ENCODE assay signal across 10 cellular contexts in the genomic region with DNA sequence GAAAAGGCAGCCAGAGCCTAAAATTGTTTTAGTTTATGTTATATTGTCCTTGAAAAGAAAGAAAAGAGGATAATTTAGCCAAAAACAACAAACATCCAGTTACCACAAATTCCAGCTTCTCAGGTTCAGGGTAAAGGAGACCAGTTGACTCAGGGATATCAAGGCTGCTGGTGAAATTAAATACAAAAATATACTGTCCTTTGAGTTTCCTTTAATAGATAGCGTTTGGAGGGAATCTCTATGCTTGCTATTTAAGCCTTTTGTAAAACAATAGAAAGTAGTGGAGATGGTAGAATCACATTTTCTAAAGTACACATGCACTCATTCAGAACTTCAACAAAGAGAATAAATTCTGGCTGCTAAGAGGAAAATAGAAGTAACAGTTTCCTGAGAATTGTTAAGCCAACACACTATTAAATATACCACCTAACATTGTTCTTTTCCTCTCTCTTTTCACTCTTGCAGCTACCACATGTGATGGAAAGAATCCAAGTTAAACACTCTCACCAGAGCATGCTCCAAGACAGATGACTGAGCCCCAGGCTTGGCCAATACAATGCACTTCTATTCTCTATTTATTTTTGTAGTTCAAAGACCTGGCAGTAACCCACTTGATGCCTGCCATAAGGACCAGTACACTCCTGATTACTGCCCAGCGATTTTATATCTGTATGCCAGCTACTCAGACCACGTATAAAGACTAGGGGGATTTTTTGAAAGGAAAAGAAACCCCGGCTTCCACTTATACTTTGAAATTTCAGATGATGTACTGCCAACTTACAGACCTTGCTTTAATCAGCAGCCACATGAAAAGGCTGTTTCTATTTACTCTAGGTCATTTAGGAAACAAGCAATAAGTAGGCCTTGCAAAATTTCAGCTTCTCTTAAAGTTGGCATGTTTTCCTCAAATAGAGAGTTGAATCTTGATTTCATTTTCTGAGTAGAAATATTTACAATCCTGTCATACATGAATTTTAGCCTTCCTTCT.
DNase-seq lines count a peak whose midpoint lies in the region; ATAC-seq and TF ChIP-seq lines count a peak whose summit lies in the region.
"Had no signal": no experiment of that assay in that cellular context is flagged by ENCODE, and none has a peak within 500 bp of the region (broad histone marks: within the 10 kb centered on the region; RNA-seq: fewer than 3 reads in every experiment).

No MANE protein-coding gene starts in this region.

- H3K4me1 Mint-ChIP-seq in activated T-helper 17 cell treated with anti-CD3 and anti-CD28 coated beads, Interleukin-2, amount 50 U/mL, for 72 hours = no peaks in the 10 kb centered on the region
- no peaks in the 10 kb centered on the region for H3K4me1 Mint-ChIP-seq in CD4-positive, alpha-beta memory T cell

- no peak overlapping the region for H3K27ac Mint-ChIP-seq in activated T-helper 17 cell treated with anti-CD3 and anti-CD28 coated beads, Interleukin-2, amount 50 U/mL, for 72 hours
- no peak overlapping the region for H3K27ac Mint-ChIP-seq in CD4-positive, alpha-beta memory T cell

- no peaks in the 10 kb centered on the region for H3K27me3 ChIP-seq in right atrium auricular region
- no peaks in the 10 kb centered on the region for H3K27me3 ChIP-seq in hepatocyte
- H3K27me3 ChIP-seq in CD4-positive, alpha-beta memory T cell (ENCODE audit: insufficient read depth, low read length) = no peaks in the 10 kb centered on the region

- peak overlapping the region; percentile 31 for H3K4me2 ChIP-seq in hepatocyte
- H3K4me2 ChIP-seq: A549 had no signal

- H3K36me3 ChIP-seq in right atrium auricular region (no peaks in the 10 kb centered on the region), hepatocyte (replicated peaks; ENCODE audit: insufficient read depth, low read depth) (no peaks in the 10 kb centered on the region)
- H3K36me3 ChIP-seq in CD4-positive, alpha-beta memory T cell (ENCODE audit: insufficient read depth, low read length) = no peaks in the 10 kb centered on the region

- no peak overlapping the region for H3K4me3 ChIP-seq in right atrium auricular region
- no peak overlapping the region for H3K4me3 ChIP-seq in hepatocyte
- H3K4me3 ChIP-seq in CD4-positive, alpha-beta memory T cell (ENCODE audit: low read length in 2 of 2) = no peak overlapping the region
- H3K4me3 ChIP-seq: A549 had no signal

- 62% methylated on average over 4 of the region's 4 CpGs for WGBS in hepatocyte (ENCODE audit: low lambda C conversion rate, missing lambda C conversion rate)

- peaks cover 0 to 9% of the 10 kb centered on the region in 2 donors for H3K4me1 ChIP-seq in right atrium auricular region
- no peaks in the 10 kb centered on the region for H3K4me1 ChIP-seq in hepatocyte (ENCODE audit: insufficient read depth)
- H3K4me1 ChIP-seq in CD4-positive, alpha-beta memory T cell (ENCODE audit: insufficient read depth, low read length) = no peaks in the 10 kb centered on the region
- H3K4me1 ChIP-seq: A549 had no signal

- H3K36me3 Mint-ChIP-seq in activated T-helper 17 cell treated with anti-CD3 and anti-CD28 coated beads, Interleukin-2, amount 50 U/mL, for 72 hours (ENCODE audit: low read depth) = no peaks in the 10 kb centered on the region
- H3K36me3 Mint-ChIP-seq in CD4-positive, alpha-beta memory T cell = no peaks in the 10 kb centered on the region

- H3K79me2 ChIP-seq in hepatocyte = no peaks in the 10 kb centered on the region

- ATAC-seq in Right ventricle myocardium inferior = peak; percentile 84
- ATAC-seq in activated T-helper 17 cell treated with anti-CD3 and anti-CD28 coated beads, Interleukin-2, amount 50 U/mL, for 72 hours (replicated peaks) = no peak
- ATAC-seq in stimulated activated naive CD8-positive, alpha-beta T cell treated with anti-CD3 and anti-CD28 coated beads, Interleukin-15, Interleukin-2, amounts not matched to agents 100 U/mL and 50 U/mL, for 24 hours = no peak
- ATAC-seq: A549 had no signal

- H4K20me1 ChIP-seq in hepatocyte (ENCODE audit: insufficient read depth, poor library complexity, severe bottlenecking) = no peaks in the 10 kb centered on the region

- H3K9me2 ChIP-seq in hepatocyte (replicated peaks; ENCODE audit: insufficient read depth) = no peaks in the 10 kb centered on the region

- POLR2A ChIA-PET in CD4-positive, alpha-beta memory T cell (lab: Charles Lee; ENCODE audit: partially characterized antibody) = no interaction called here

- DNase-seq in Right ventricle myocardium inferior (ENCODE audit: missing footprints) = no peak
- no peak for DNase-seq in right atrium auricular region (ENCODE audit: low spot score)
- DNase-seq in amniotic epithelial cell (ENCODE audit: low read depth) = peak; percentile 9
- DNase-seq in hepatocyte (ENCODE audit: low spot score) = peak; percentile 38
- DNase-seq in CD4-positive, alpha-beta memory T cell = no peak
- no peak for DNase-seq in activated CD8-positive, alpha-beta memory T cell treated with anti-CD3 and anti-CD28 coated beads, Interleukin-2, amount 50 U/mL, for 4 hours
- no peak for DNase-seq in stimulated activated naive CD8-positive, alpha-beta T cell treated with anti-CD3 and anti-CD28 coated beads, Interleukin-15, Interleukin-2, amounts not matched to agents 100 U/mL and 50 U/mL, for 24 hours
- DNase-seq: SW 1271 had no signal

- H3K4me3 Mint-ChIP-seq in activated T-helper 17 cell treated with anti-CD3 and anti-CD28 coated beads, Interleukin-2, amount 50 U/mL, for 72 hours = no peak overlapping the region
- no peak overlapping the region for H3K4me3 Mint-ChIP-seq in CD4-positive, alpha-beta memory T cell

- H3K27me3 Mint-ChIP-seq in activated T-helper 17 cell treated with anti-CD3 and anti-CD28 coated beads, Interleukin-2, amount 50 U/mL, for 72 hours = no peaks in the 10 kb centered on the region
- no peaks in the 10 kb centered on the region for H3K27me3 Mint-ChIP-seq in CD4-positive, alpha-beta memory T cell

- no peak overlapping the region for H2AFZ ChIP-seq in hepatocyte

- peaks cover 3% of the 10 kb centered on the region for H3K9me3 Mint-ChIP-seq in activated T-helper 17 cell treated with anti-CD3 and anti-CD28 coated beads, Interleukin-2, amount 50 U/mL, for 72 hours
- H3K9me3 Mint-ChIP-seq in CD4-positive, alpha-beta memory T cell = peaks cover 0 to 8% (median 4%) of the 10 kb centered on the region in 8 donors

- CTCF ChIA-PET in CD4-positive, alpha-beta memory T cell (lab: Charles Lee; ENCODE audit: partially characterized antibody) = no interaction called here

- H3K27ac ChIP-seq in right atrium auricular region = peak overlapping the region in 1 of 2 donors; percentile 41
- peak overlapping the region; percentile 32 for H3K27ac ChIP-seq in hepatocyte
- no peak overlapping the region for H3K27ac ChIP-seq in CD4-positive, alpha-beta memory T cell (ENCODE audit: low read depth, low read length)
- H3K27ac ChIP-seq: A549 had no signal

- TF ChIP-seq CTCF in right atrium auricular region (IDR thresholded peaks at IDR 0.05) (no peak), hepatocyte (IDR thresholded peaks at IDR 0.05; ENCODE audit: poor library complexity) (no peak)

- H3K9me3 ChIP-seq in right atrium auricular region (no peaks in the 10 kb centered on the region), hepatocyte (ENCODE audit: low read depth) (no peaks in the 10 kb centered on the region)
- H3K9me3 ChIP-seq in CD4-positive, alpha-beta memory T cell (ENCODE audit: control insufficient read depth in 1 of 2, low read length in 2 of 2) = no peaks in the 10 kb centered on the region
- H3K9me3 ChIP-seq: A549 had no signal

- intact Hi-C loops in Right ventricle myocardium inferior (cut with DNase I) = no loop called here
- intact Hi-C loops in CD4-positive, alpha-beta memory T cell (cut with micrococcal nuclease) = no loop called here

Comparison
In these comparisons a context has a peak if more than half of its experiments do, and no peak if none do; other contexts are left out.
1. DNase-seq: peak in amniotic epithelial cell (single experiment) and hepatocyte (single experiment); none in Right ventricle myocardium inferior (single experiment), right atrium auricular region (single experiment), CD4-positive, alpha-beta memory T cell (0 of 5), activated CD8-positive, alpha-beta memory T cell treated with anti-CD3 and anti-CD28 coated beads, Interleukin-2, amount 50 U/mL, for 4 hours (single experiment) and stimulated activated naive CD8-positive, alpha-beta T cell treated with anti-CD3 and anti-CD28 coated beads, Interleukin-15, Interleukin-2, amounts not matched to agents 100 U/mL and 50 U/mL, for 24 hours (single experiment).